Comparison of ENCODE assay signal across 8 cellular contexts in genomic region chr10:13382759-13383753, GRCh38.
A peak's percentile ranks its signal among the peaks of the same experiment; 100 is the strongest.
DNase-seq lines count a peak whose midpoint lies in the region; ATAC-seq and TF ChIP-seq lines count a peak whose summit lies in the region.

No MANE protein-coding gene starts in this region.

- H3K36me3 Mint-ChIP-seq in central memory CD8-positive, alpha-beta T cell (ENCODE audit: insufficient read depth) = no peaks in the 10 kb centered on the region

- DNase-seq in AG04449 (ENCODE audit: low read depth, low spot score) (no peak), SHP77 treated with DMSO at 0.1 percent for 48 hours (lab: John Stamatoyannopoulos, UW) (no peak), GM20000 (ENCODE audit: low spot score) (no peak), NCI-H524 treated with DMSO at 0.1 percent for 48 hours (lab: John Stamatoyannopoulos, UW) (no peak)
- DNase-seq in central memory CD8-positive, alpha-beta T cell (ENCODE audit: low spot score in 2 of 2) = no peak

- H3K4me3 ChIP-seq in AG04449 (ENCODE audit: low read depth, low read length) (peak overlapping the region; percentile 15; the same call in 1 of the 2 replicates), HUES48 (ENCODE audit: low read depth, low read length) (peak overlapping the region; percentile 42), mucosa of rectum (ENCODE audit: low read length in 2 of 2) (peak overlapping the region; percentile 73 to 74)

- H3K9ac ChIP-seq in HUES48 (ENCODE audit: low read depth, low read length) = no peak overlapping the region
- H3K9ac ChIP-seq in mucosa of rectum (ENCODE audit: low read depth in 1 of 2, low read length in 2 of 2) = peak overlapping the region; percentile 54 to 71

- POLR2A ChIA-PET in AG04449 (lab: Yijun Ruan, JAX) = no interaction called here

- peaks cover 67% of the 10 kb centered on the region for H3K27me3 Mint-ChIP-seq in central memory CD8-positive, alpha-beta T cell

- H3K36me3 ChIP-seq in HUES48 (ENCODE audit: control insufficient read depth, insufficient read depth, low read length) (no peaks in the 10 kb centered on the region), mucosa of rectum (ENCODE audit: control insufficient read depth in 2 of 2, insufficient read depth in 2 of 2, low read length in 2 of 2) (no peaks in the 10 kb centered on the region)

- peaks cover 11% of the 10 kb centered on the region for H3K4me1 Mint-ChIP-seq in central memory CD8-positive, alpha-beta T cell

- no peaks in the 10 kb centered on the region; the same call in 1 of the 2 replicates for H3K4me1 ChIP-seq in HUES48 (ENCODE audit: control insufficient read depth, insufficient read depth, low read length)
- H3K4me1 ChIP-seq in mucosa of rectum (ENCODE audit: control insufficient read depth in 2 of 2, insufficient read depth in 2 of 2, low read length in 2 of 2) = peaks cover 5 to 15% of the 10 kb centered on the region in 2 donors

- H3K27ac ChIP-seq in HUES48 (ENCODE audit: low read depth, low read length) (no peak overlapping the region), mucosa of rectum (ENCODE audit: low read depth in 2 of 2, low read length in 2 of 2) (peak overlapping the region; percentile 84 to 87)

- H3K9me3 Mint-ChIP-seq in central memory CD8-positive, alpha-beta T cell = no peaks in the 10 kb centered on the region

- TF ChIP-seq CTCF in AG04449 (IDR thresholded peaks at IDR 0.05; ENCODE audit: insufficient read depth, low read length, missing control alignments) = no peak
- no peak for TF ChIP-seq CTCF in GM20000 (IDR thresholded peaks at IDR 0.05; ENCODE audit: extremely low read depth, missing control alignments)

- H3K27me3 ChIP-seq in HUES48 (ENCODE audit: control insufficient read depth, insufficient read depth, low read length) (peaks cover 21% of the 10 kb centered on the region), mucosa of rectum (ENCODE audit: control insufficient read depth in 2 of 2, insufficient read depth in 2 of 2, low read length in 2 of 2) (peaks cover 0 to 3% of the 10 kb centered on the region in 2 donors)

- ATAC-seq in central memory CD8-positive, alpha-beta T cell (replicated peaks; ENCODE audit: extremely low read depth, poor library complexity, severe bottlenecking) = no peak
- ATAC-seq in GM18502 (IDR thresholded peaks at IDR 0.05; ENCODE audit: poor library complexity, unreplicated experiment) = no peak

- H3K27ac Mint-ChIP-seq in central memory CD8-positive, alpha-beta T cell (ENCODE audit: low read depth) = no peak overlapping the region

- H3K9me3 ChIP-seq in HUES48 (ENCODE audit: control insufficient read depth, insufficient read depth, low read length) = no peaks in the 10 kb centered on the region
- no peaks in the 10 kb centered on the region for H3K9me3 ChIP-seq in mucosa of rectum (ENCODE audit: control insufficient read depth in 2 of 2, low read length in 2 of 2)

- peak overlapping the region; percentile 50 for H3K4me3 Mint-ChIP-seq in central memory CD8-positive, alpha-beta T cell

- CTCF ChIA-PET in AG04449 (lab: Yijun Ruan, JAX) = interaction anchor here (1.7 to 8.1 kb wide), 2 partner anchors 9 to 57 kb away, joined by 11 to 64 read pairs; no protein-coding TSS in a partner anchor

Comparison
In these comparisons a context has a peak if more than half of its experiments do, and no peak if none do; other contexts are left out.
1. H3K4me3 ChIP-seq: peak in every context shown above with its lines; median percentile 74 in mucosa of rectum; 42 in HUES48; 15 in AG04449.